Comparison of ENCODE assay signal across 8 cellular contexts in genomic region chr22:17638432-17639237, GRCh38. TPM values are rescaled to one million over a fixed set of nuclear protein-coding genes. Genes with fewer than 3 reads are reported as not detected.
DNase-seq lines count a peak whose midpoint lies in the region; ATAC-seq and TF ChIP-seq lines count a peak whose summit lies in the region.

Gene BCL2L13, plus strand, starts transcription at chr22:17638757. Its CDS starts 16,955 bp downstream, at chr22:17655712.

- H3K9me3 Mint-ChIP-seq in natural killer cell = no peaks in the 10 kb centered on the region

- no peaks in the 10 kb centered on the region for H3K27me3 Mint-ChIP-seq in natural killer cell (ENCODE audit: low read depth in 2 of 2)

- ATAC-seq in natural killer cell = peak; percentile 92 to 97 (median 93)

- peak within 1 kb of the TSS; percentile 91 for H3K4me3 Mint-ChIP-seq in natural killer cell

- TF ChIP-seq POLR2A in Raji (IDR thresholded peaks at IDR 0.05; ENCODE audit: insufficient read depth, low read depth, low read length) = peak; percentile 94

- H3K4me1 Mint-ChIP-seq in natural killer cell = peaks cover 25 to 30% of the 10 kb centered on the region in 2 donors

- no peak for TF ChIP-seq CTCF in natural killer cell (IDR thresholded peaks at IDR 0.05)

- intact Hi-C loops in natural killer cell (cut with micrococcal nuclease) = loop anchor here (1.0 kb wide), 2 partner anchors 10 to 139 kb away; partner anchors contain the start of gene ATP6V1E1

- no peaks in the 10 kb centered on the region for H3K36me3 Mint-ChIP-seq in natural killer cell

- H3K27ac Mint-ChIP-seq in natural killer cell = peak within 1 kb of the TSS; percentile 96 to 100

- peak; percentile 92 for DNase-seq in EL
- DNase-seq in GOT3 (lab: John Stamatoyannopoulos, UW) = peak; percentile 35
- peak; percentile 88 for DNase-seq in LoVo (ENCODE audit: low spot score)
- DNase-seq in activated T-helper 9 cell treated with anti-CD3 and anti-CD28 coated beads, Interleukin-2, amount 50 U/mL, for 16 hours (ENCODE audit: low read depth) = peak; percentile 85
- DNase-seq in fibroblast of peridontal ligament (ENCODE audit: extremely low read depth) = peak; percentile 85
- DNase-seq in natural killer cell = peak; percentile 91
- peak; percentile 77 to 90 (median 82) for DNase-seq in stimulated activated naive CD4-positive, alpha-beta T cell (lab: John Stamatoyannopoulos, UW)

RNA-seq across cellular contexts. Expression of gene BCL2L13, which starts in this region (rescaled TPM):
- 10 to 100 TPM; 19.1 to 28.7 (median 23.3) TPM for total RNA-seq in natural killer cell

Comparison
In these comparisons a context has a peak if more than half of its experiments do, and no peak if none do; other contexts are left out.
1. Peak in every context shown above with its lines: DNase-seq and ATAC-seq.
2. DNase-seq: peak in every context shown above with its lines; median percentile 92 in EL; 91 in natural killer cell; 88 in LoVo; 85 in activated T-helper 9 cell treated with anti-CD3 and anti-CD28 coated beads, Interleukin-2, amount 50 U/mL, for 16 hours; 85 in fibroblast of peridontal ligament; 82 in stimulated activated naive CD4-positive, alpha-beta T cell; 35 in GOT3.